Comparison of ENCODE assay signal across 9 cellular contexts in genomic region chr19:1183543-1184172, GRCh38. TPM values are rescaled to one million over a fixed set of nuclear protein-coding genes. Genes with fewer than 3 reads are reported as not detected.
DNase-seq lines count a peak whose midpoint lies in the region; ATAC-seq and TF ChIP-seq lines count a peak whose summit lies in the region.
"Had no signal": no experiment of that assay in that cellular context is flagged by ENCODE, and none has a peak within 500 bp of the region (broad histone marks: within the 10 kb centered on the region; RNA-seq: fewer than 3 reads in every experiment).

No MANE protein-coding gene starts in this region.

- DNase-seq in RWPE1 (ENCODE audit: low spot score) (peak; percentile 91), islet precursor cell (peak; percentile 98), transverse colon (peak; percentile 62), mesothelial cell of epicardium (ENCODE audit: low spot score in 2 of 2, unreplicated experiment in 2 of 2) (no peak), SHP77 (lab: John Stamatoyannopoulos, UW) (no peak)
- DNase-seq in stimulated activated CD4-positive, alpha-beta T cell treated with anti-CD3 and anti-CD28 coated beads, Interleukin-4, amount 100 ng/mL, for 24 hours = no peak
- DNase-seq: OCI-M1 had no signal

- no peaks in the 10 kb centered on the region for H3K27me3 Mint-ChIP-seq in mesothelial cell of epicardium (ENCODE audit: low read depth)

- TF ChIP-seq CTCF in RWPE1 (conservative IDR thresholded peaks at IDR 0.05; ENCODE audit: low read depth) (no peak), transverse colon (IDR thresholded peaks at IDR 0.05) (no peak), mesothelial cell of epicardium (IDR thresholded peaks at IDR 0.05; ENCODE audit: unreplicated experiment) (no peak)

- no peak for TF ChIP-seq POLR2A in transverse colon (IDR thresholded peaks at IDR 0.05)

- no peaks in the 10 kb centered on the region for H3K9me3 Mint-ChIP-seq in mesothelial cell of epicardium
- H3K9me3 Mint-ChIP-seq: central memory CD8-positive, alpha-beta T cell had no signal

- no peak overlapping the region for H3K27ac Mint-ChIP-seq in mesothelial cell of epicardium

- no peak overlapping the region for H3K4me3 ChIP-seq in transverse colon

- POLR2A ChIA-PET in RWPE1 (lab: Yijun Ruan, JAX; ENCODE audit: low non-redundant PET) = no interaction called here

- H3K27ac ChIP-seq in RWPE1 (peak overlapping the region; percentile 100), transverse colon (peak overlapping the region in 1 of 4 donors; percentile 2)

- H3K4me3 Mint-ChIP-seq in mesothelial cell of epicardium = no peak overlapping the region
- H3K4me3 Mint-ChIP-seq: central memory CD8-positive, alpha-beta T cell had no signal

- in situ Hi-C loops in transverse colon (cut with MboI; ENCODE audit: low pct_ligation_motif_present in 1 of 4, low pct_unique_long_range_greater_than_20kb in 1 of 4, low sequenced_read_pairs in 3 of 4) = no loop called here

- H3K4me1 Mint-ChIP-seq in mesothelial cell of epicardium = peaks cover 17% of the 10 kb centered on the region

- ATAC-seq in GM21447 (IDR thresholded peaks at IDR 0.05; ENCODE audit: unreplicated experiment) = peak; percentile 67

- H3K27me3 ChIP-seq in transverse colon = no peaks in the 10 kb centered on the region

- no peaks in the 10 kb centered on the region for H3K36me3 Mint-ChIP-seq in mesothelial cell of epicardium

- intact Hi-C loops in transverse colon (cut with DNase I; ENCODE audit: low total_unique reads) = no loop called here

- CTCF ChIA-PET in RWPE1 (lab: Yijun Ruan, JAX) = no interaction called here

- WGBS in transverse colon (ENCODE audit: low coverage in 1 of 2), 2 donors = 50% methylated on average over 4 to 17 of the region's 19 CpGs

- peaks cover 8 to 33% (median 19%) of the 10 kb centered on the region in 4 donors for H3K4me1 ChIP-seq in transverse colon

- TF ChIP-seq EP300 in transverse colon (IDR thresholded peaks at IDR 0.05; ENCODE audit: low read depth) = no peak

- H3K36me3 ChIP-seq in transverse colon = no peaks in the 10 kb centered on the region

- no peaks in the 10 kb centered on the region for H3K9me3 ChIP-seq in transverse colon

RNA-seq across cellular contexts. Expression of gene SBNO2, which starts 9.6 kb away (rescaled TPM):
- total RNA-seq in transverse colon (100 to 1,000 TPM in 1 of 4 donors, 10 to 100 TPM in 3; 34.5 to 142 (median 48.3) TPM), mesothelial cell of epicardium (48.5 to 56.1 TPM (median 53.0 TPM) in 3 replicates)

RNA-seq across cellular contexts. Expression of gene STK11, which starts 21.9 kb away (rescaled TPM):
- total RNA-seq in transverse colon (100 to 1,000 TPM in 3 of 4 donors, 10 to 100 TPM in 1; 93.7 to 152 (median 103) TPM), mesothelial cell of epicardium (71.7 to 73.0 TPM (median 71.8 TPM) in 3 replicates)

RNA-seq across cellular contexts. Expression of gene CBARP, which starts 54.1 kb away (rescaled TPM):
- total RNA-seq in transverse colon (1 to 10 TPM in 1 of 4 donors, under 1 TPM in 2, not detected in 1; 0.32 to 5.2 (median 0.68) TPM), mesothelial cell of epicardium (9.0 to 10.4 TPM (median 9.2 TPM) in 3 replicates)

RNA-seq across cellular contexts. Expression of gene ATP5F1D, which starts 57.9 kb away (rescaled TPM):
- total RNA-seq in transverse colon = 100 to 1,000 TPM; 157 to 650 (median 240) TPM
- 105 to 115 TPM (median 108 TPM) in 3 replicates for total RNA-seq in mesothelial cell of epicardium

Comparison
In these comparisons a context has a peak if more than half of its experiments do, and no peak if none do; other contexts are left out.
1. DNase-seq: peak in RWPE1 (single experiment), islet precursor cell (single experiment) and transverse colon (single experiment); none in stimulated activated CD4-positive, alpha-beta T cell treated with anti-CD3 and anti-CD28 coated beads, Interleukin-4, amount 100 ng/mL, for 24 hours (single experiment), mesothelial cell of epicardium (0 of 2) and SHP77 (0 of 2).